In genomic region chr3:161682715-161683114, GRCh38 we compare ENCODE assay signal across 14 cellular contexts.
"Had no signal": no experiment of that assay in that cellular context is flagged by ENCODE, and none has a peak within 500 bp of the region (broad histone marks: within the 10 kb centered on the region; RNA-seq: fewer than 3 reads in every experiment).

No MANE protein-coding gene starts in this region.

- H3K4me3 ChIP-seq: colonic mucosa, lung had no signal

- H3K36me3 Mint-ChIP-seq: activated naive CD4-positive, alpha-beta T cell treated with anti-CD3 and anti-CD28 coated beads, Interleukin-2, amount 10 ng/mL, durations not matched to agents 7 days and 5 days; immature natural killer cell; naive thymus-derived CD4-positive, alpha-beta T cell had no signal

- H3K4me3 Mint-ChIP-seq: activated CD8-positive, alpha-beta T cell treated with anti-CD3 and anti-CD28 coated beads, Interleukin-2, amount 10 ng/mL, durations not matched to agents 7 days and 5 days; activated naive CD4-positive, alpha-beta T cell treated with anti-CD3 and anti-CD28 coated beads, Interleukin-2, amount 10 ng/mL, durations not matched to agents 7 days and 5 days; immature natural killer cell; naive thymus-derived CD4-positive, alpha-beta T cell; stimulated activated naive CD8-positive, alpha-beta T cell treated with anti-CD3 and anti-CD28 coated beads, Interleukin-15, Interleukin-2, amounts not matched to agents 100 ng/mL and 50 ng/mL, for 24 hours had no signal

- H3K4me1 ChIP-seq: colonic mucosa had no signal

- H3K27ac Mint-ChIP-seq: activated CD8-positive, alpha-beta T cell treated with anti-CD3 and anti-CD28 coated beads, Interleukin-2, amount 10 ng/mL, durations not matched to agents 7 days and 5 days; activated naive CD4-positive, alpha-beta T cell treated with anti-CD3 and anti-CD28 coated beads, Interleukin-2, amount 10 ng/mL, durations not matched to agents 7 days and 5 days; immature natural killer cell; naive thymus-derived CD4-positive, alpha-beta T cell; stimulated activated naive CD8-positive, alpha-beta T cell treated with anti-CD3 and anti-CD28 coated beads, Interleukin-15, Interleukin-2, amounts not matched to agents 100 ng/mL and 50 ng/mL, for 24 hours had no signal

- H3K27me3 ChIP-seq: colonic mucosa, neutrophil had no signal

- DNase-seq: activated CD4-positive, alpha-beta T cell treated with anti-CD3 and anti-CD28 coated beads for 48 hours; activated CD8-positive, alpha-beta memory T cell treated with anti-CD3 and anti-CD28 coated beads, Interleukin-2, amount 50 U/mL, for 48 hours; activated CD8-positive, alpha-beta T cell treated with anti-CD3 and anti-CD28 coated beads, Interleukin-2, amount 10 ng/mL, durations not matched to agents 7 days and 5 days; activated naive CD4-positive, alpha-beta T cell treated with anti-CD3 and anti-CD28 coated beads, Interleukin-2, amount 10 ng/mL, durations not matched to agents 7 days and 5 days; caudate nucleus; colonic mucosa; immature natural killer cell; naive thymus-derived CD4-positive, alpha-beta T cell; retina; stimulated activated CD4-positive, alpha-beta T cell treated with anti-CD3 and anti-CD28 coated beads, Interleukin-4, amount 100 ng/mL, for 1 hour; stimulated activated CD8-positive, alpha-beta memory T cell treated with anti-CD3 and anti-CD28 coated beads, Interleukin-4, amount 100 ng/mL, for 48 hours had no signal

- H3K9me3 ChIP-seq: colonic mucosa, neutrophil had no signal

- H3K27me3 Mint-ChIP-seq: activated naive CD4-positive, alpha-beta T cell treated with anti-CD3 and anti-CD28 coated beads, Interleukin-2, amount 10 ng/mL, durations not matched to agents 7 days and 5 days; naive thymus-derived CD4-positive, alpha-beta T cell; stimulated activated naive CD8-positive, alpha-beta T cell treated with anti-CD3 and anti-CD28 coated beads, Interleukin-15, Interleukin-2, amounts not matched to agents 100 ng/mL and 50 ng/mL, for 24 hours had no signal

- H3K27ac ChIP-seq: colonic mucosa, neutrophil had no signal

- H3K4me1 Mint-ChIP-seq: activated naive CD4-positive, alpha-beta T cell treated with anti-CD3 and anti-CD28 coated beads, Interleukin-2, amount 10 ng/mL, durations not matched to agents 7 days and 5 days; immature natural killer cell; naive thymus-derived CD4-positive, alpha-beta T cell had no signal

- H3K36me3 ChIP-seq: colonic mucosa, neutrophil had no signal
